18 cellular contexts compared by ENCODE assay signal in genomic region chr11:115566185-115566765, GRCh38.
DNase-seq lines count a peak whose midpoint lies in the region; ATAC-seq and TF ChIP-seq lines count a peak whose summit lies in the region.
"Had no signal": no experiment of that assay in that cellular context is flagged by ENCODE, and none has a peak within 500 bp of the region (broad histone marks: within the 10 kb centered on the region; RNA-seq: fewer than 3 reads in every experiment).

No MANE protein-coding gene starts in this region.

- no peak overlapping the region for H3K4me2 ChIP-seq in mesendoderm (ENCODE audit: low read length)

- peak overlapping the region; percentile 24 for H3K23ac ChIP-seq in mesendoderm (ENCODE audit: low read length)

- no peaks in the 10 kb centered on the region for H3K36me3 Mint-ChIP-seq in type B pancreatic cell
- H3K36me3 Mint-ChIP-seq in activated CD8-positive, alpha-beta T cell treated with anti-CD3 and anti-CD28 coated beads, Interleukin-2, amount 10 ng/mL, durations not matched to agents 7 days and 5 days (ENCODE audit: low read depth), result no peaks in the 10 kb centered on the region

- H3K4me1 ChIP-seq in right atrium auricular region (no peaks in the 10 kb centered on the region), mesendoderm (ENCODE audit: control insufficient read depth, low read depth, low read length) (no peaks in the 10 kb centered on the region)

- H3K27me3 ChIP-seq in right atrium auricular region, result no peaks in the 10 kb centered on the region
- H3K27me3 ChIP-seq in mesendoderm (ENCODE audit: insufficient read depth, low read length, poor library complexity), result no peaks in the 10 kb centered on the region

- intact Hi-C loops in Right ventricle myocardium inferior (cut with DNase I), result no loop called here
- intact Hi-C loops in left ventricle myocardium superior (cut with micrococcal nuclease), result no loop called here

- no peak overlapping the region for H2AK5ac ChIP-seq in mesendoderm (ENCODE audit: low read length)

- no peak overlapping the region for H3K4me3 Mint-ChIP-seq in type B pancreatic cell
- H3K4me3 Mint-ChIP-seq in activated CD8-positive, alpha-beta T cell treated with anti-CD3 and anti-CD28 coated beads, Interleukin-2, amount 10 ng/mL, durations not matched to agents 7 days and 5 days, result no peak overlapping the region

- H3K9me3 Mint-ChIP-seq in type B pancreatic cell, result no peaks in the 10 kb centered on the region
- H3K9me3 Mint-ChIP-seq in activated CD8-positive, alpha-beta T cell treated with anti-CD3 and anti-CD28 coated beads, Interleukin-2, amount 10 ng/mL, durations not matched to agents 7 days and 5 days (ENCODE audit: insufficient read depth), result no peaks in the 10 kb centered on the region

- DNase-seq in Right ventricle myocardium inferior (ENCODE audit: missing footprints), result no peak
- no peak for DNase-seq in right atrium auricular region (ENCODE audit: low spot score)
- DNase-seq in left ventricle myocardium superior, result no peak
- no peak for DNase-seq in mesendoderm
- no peak for DNase-seq in type B pancreatic cell (ENCODE audit: extremely low spot score, unreplicated experiment)
- DNase-seq in activated CD8-positive, alpha-beta memory T cell treated with anti-CD3 and anti-CD28 coated beads for 24 hours, result no peak
- DNase-seq in activated CD8-positive, alpha-beta T cell treated with anti-CD3 and anti-CD28 coated beads, Interleukin-2, amount 10 ng/mL, durations not matched to agents 7 days and 5 days, result no peak
- DNase-seq: 8988T, GDM1, GOT3, KBM-7, NCI-H1105 treated with DMSO at 0.1 percent for 48 hours, NCI-H187, NCI-H2107, NCI-H345, NCI-H524 treated with DMSO at 0.1 percent for 48 hours, SIG-M5 had no signal

- H2BK120ac ChIP-seq in mesendoderm (ENCODE audit: low read depth, low read length), result no peak overlapping the region

- peak overlapping the region; percentile 2 for H3K27ac Mint-ChIP-seq in type B pancreatic cell
- no peak overlapping the region for H3K27ac Mint-ChIP-seq in activated CD8-positive, alpha-beta T cell treated with anti-CD3 and anti-CD28 coated beads, Interleukin-2, amount 10 ng/mL, durations not matched to agents 7 days and 5 days

- POLR2A ChIA-PET in activated CD8-positive, alpha-beta T cell treated with anti-CD3 and anti-CD28 coated beads, Interleukin-2, amount 10 ng/mL, durations not matched to agents 7 days and 5 days (lab: Charles Lee), result no interaction called here

- H3K4me1 Mint-ChIP-seq in type B pancreatic cell (ENCODE audit: unreplicated experiment), result peaks cover 13% of the 10 kb centered on the region
- no peaks in the 10 kb centered on the region for H3K4me1 Mint-ChIP-seq in activated CD8-positive, alpha-beta T cell treated with anti-CD3 and anti-CD28 coated beads, Interleukin-2, amount 10 ng/mL, durations not matched to agents 7 days and 5 days (ENCODE audit: low read depth)

- no peaks in the 10 kb centered on the region for H3K9me3 ChIP-seq in right atrium auricular region

- no peaks in the 10 kb centered on the region for H3K79me2 ChIP-seq in mesendoderm (ENCODE audit: control insufficient read depth, insufficient read depth, low read length)

- ATAC-seq in Right ventricle myocardium inferior (peak; percentile 39), left ventricle myocardium superior (peak; percentile 75), GM18868 (IDR thresholded peaks at IDR 0.05; ENCODE audit: unreplicated experiment) (no peak)
- no peak for ATAC-seq in activated CD8-positive, alpha-beta T cell treated with anti-CD3 and anti-CD28 coated beads, Interleukin-2, amount 10 ng/mL, durations not matched to agents 7 days and 5 days

- H4K5ac ChIP-seq in mesendoderm (ENCODE audit: low read length), result no peak overlapping the region

- H3K4me3 ChIP-seq in right atrium auricular region (no peak overlapping the region), mesendoderm (ENCODE audit: low read length) (no peak overlapping the region)

- no peak overlapping the region for H3K9ac ChIP-seq in mesendoderm (ENCODE audit: low read length)

- WGBS in mesendoderm (ENCODE audit: extremely low coverage, insufficient coverage, low lambda C conversion rate), result no CpG with 5 or more reads among the region's 9 CpGs

- H3K36me3 ChIP-seq in right atrium auricular region (no peaks in the 10 kb centered on the region), mesendoderm (ENCODE audit: control insufficient read depth, insufficient read depth, low read length) (no peaks in the 10 kb centered on the region)

- H3K56ac ChIP-seq in mesendoderm (ENCODE audit: low read length), result no peak overlapping the region

- TF ChIP-seq CTCF in right atrium auricular region (IDR thresholded peaks at IDR 0.05) (no peak), type B pancreatic cell (conservative IDR thresholded peaks at IDR 0.05) (no peak)

- H3K27ac ChIP-seq in right atrium auricular region, result no peak overlapping the region
- H3K27ac ChIP-seq in mesendoderm (ENCODE audit: low read depth, low read length), result no peak overlapping the region

- H3K27me3 Mint-ChIP-seq in type B pancreatic cell, result peaks cover 16% of the 10 kb centered on the region
- H3K27me3 Mint-ChIP-seq in activated CD8-positive, alpha-beta T cell treated with anti-CD3 and anti-CD28 coated beads, Interleukin-2, amount 10 ng/mL, durations not matched to agents 7 days and 5 days (ENCODE audit: low read depth), result no peaks in the 10 kb centered on the region

- no peak overlapping the region for H3K18ac ChIP-seq in mesendoderm (ENCODE audit: low read length)

- CTCF ChIA-PET in activated CD8-positive, alpha-beta T cell treated with anti-CD3 and anti-CD28 coated beads, Interleukin-2, amount 10 ng/mL, durations not matched to agents 7 days and 5 days (lab: Charles Lee), result no interaction called here

- H3K79me1 ChIP-seq in mesendoderm (ENCODE audit: low read length), result no peaks in the 10 kb centered on the region

- H4K8ac ChIP-seq in mesendoderm (ENCODE audit: low read depth, low read length), result no peak overlapping the region

- no peak overlapping the region for H3K4ac ChIP-seq in mesendoderm (ENCODE audit: low read depth, low read length)

- no peak overlapping the region for H2BK5ac ChIP-seq in mesendoderm (ENCODE audit: low read length)

- no peak overlapping the region for H2BK15ac ChIP-seq in mesendoderm (replicated peaks; ENCODE audit: low read depth)

Comparison
In these comparisons a context has a peak if more than half of its experiments do, and no peak if none do; other contexts are left out.
1. ATAC-seq: peak in Right ventricle myocardium inferior (single experiment) and left ventricle myocardium superior (single experiment); none in activated CD8-positive, alpha-beta T cell treated with anti-CD3 and anti-CD28 coated beads, Interleukin-2, amount 10 ng/mL, durations not matched to agents 7 days and 5 days (single experiment) and GM18868 (single experiment).